18 cellular contexts compared by ENCODE assay signal in the genomic region with DNA sequence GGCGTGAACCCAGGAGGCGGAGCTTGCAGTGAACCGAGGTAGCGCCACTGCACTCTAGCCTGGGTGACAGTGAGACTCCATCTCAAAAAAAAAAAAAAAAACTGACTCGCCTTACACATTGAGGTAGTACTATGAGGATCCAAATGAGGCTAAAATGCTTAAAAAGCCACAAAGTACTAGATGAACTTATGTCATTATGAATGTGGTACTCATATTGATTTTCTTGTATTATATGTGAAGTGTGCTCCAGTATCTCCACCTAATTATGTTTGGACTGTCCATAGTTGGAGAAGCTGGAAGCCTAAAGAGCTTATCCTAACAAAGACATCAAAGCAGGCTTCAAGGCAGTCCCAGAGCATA. TPM values are rescaled to one million over a fixed set of nuclear protein-coding genes. Genes with fewer than 3 reads are reported as not detected.
A peak's percentile ranks its signal among the peaks of the same experiment; 100 is the strongest.
DNase-seq lines count a peak whose midpoint lies in the region; TF ChIP-seq lines count a peak whose summit lies in the region.
"Had no signal": no experiment of that assay in that cellular context is flagged by ENCODE, and none has a peak within 500 bp of the region (broad histone marks: within the 10 kb centered on the region; RNA-seq: fewer than 3 reads in every experiment).

No MANE protein-coding gene starts in this region.

- H3K9ac ChIP-seq in BLaER1 treated with 17β-estradiol and CSF1 and Interleukin-3, amounts not matched to agents 10 nM and 100 nM: 0 out of 22 replicates have a peak overlapping the region, but pooled peaks of 1 of the 11 experiments have one; percentile 10

- DNase-seq in caudate nucleus (lab: John Stamatoyannopoulos, UW): no peak
- no peak for DNase-seq in substantia nigra (lab: John Stamatoyannopoulos, UW)
- DNase-seq in ascending aorta (ENCODE audit: low spot score in 2 of 2): no peak
- no peak for DNase-seq in NCI-H1930 (lab: John Stamatoyannopoulos, UW)
- DNase-seq: BE2C; CD8-positive, alpha-beta T cell; COR-L47; DMS153; DMS79 treated with DMSO at 0.1 percent for 48 hours; EL; GDM1; H9; HFFc6; IMR-90 had no signal

- H3K27me3 ChIP-seq in BLaER1 treated with 17β-estradiol and CSF1 and Interleukin-3, amounts not matched to agents 10 nM and 100 nM: no peaks in the 10 kb centered on the region
- no peaks in the 10 kb centered on the region for H3K27me3 ChIP-seq in ascending aorta
- H3K27me3 ChIP-seq: BE2C had no signal

- peaks cover 0 to 33% (median 21%) of the 10 kb centered on the region in 11 experiments; a peak in 15 of 22 replicates for H3K36me3 ChIP-seq in BLaER1 treated with 17β-estradiol and CSF1 and Interleukin-3, amounts not matched to agents 10 nM and 100 nM
- H3K36me3 ChIP-seq in HEK293 (ENCODE audit: control insufficient read depth in 2 of 2, insufficient read depth in 1 of 2, low read length in 2 of 2) (no peaks in the 10 kb centered on the region), ascending aorta (no peaks in the 10 kb centered on the region)
- H3K36me3 ChIP-seq: BE2C had no signal

- POLR2A ChIA-PET in HEK293 (lab: Yijun Ruan, JAX): no interaction called here

- H3K9me3 ChIP-seq in BLaER1 treated with 17β-estradiol and CSF1 and Interleukin-3, amounts not matched to agents 10 nM and 100 nM (replicated peaks in 1 of 11): peaks cover 0 to 7% (median 0%) of the 10 kb centered on the region in 11 experiments; a peak in 4 of 22 replicates
- H3K9me3 ChIP-seq in HEK293 (ENCODE audit: control insufficient read depth, insufficient read depth, low read depth, low read length): no peaks in the 10 kb centered on the region
- no peaks in the 10 kb centered on the region for H3K9me3 ChIP-seq in ascending aorta
- H3K9me3 ChIP-seq: A549, BE2C had no signal

- peak overlapping the region in 9 of 11 experiments; percentile 56 to 77 (median 66); a peak in 12 of 22 replicates for H3K4me2 ChIP-seq in BLaER1 treated with 17β-estradiol and CSF1 and Interleukin-3, amounts not matched to agents 10 nM and 100 nM
- H3K4me2 ChIP-seq: A549, GM23338 had no signal

- intact Hi-C loops in ascending aorta (cut with DNase I): no loop called here

- peaks cover 77 to 97% (median 92%) of the 10 kb centered on the region in 11 experiments for H4K20me1 ChIP-seq in BLaER1 treated with 17β-estradiol and CSF1 and Interleukin-3, amounts not matched to agents 10 nM and 100 nM

- no peak overlapping the region for H3K4me3 ChIP-seq in BLaER1 treated with 17β-estradiol and CSF1 and Interleukin-3, amounts not matched to agents 10 nM and 100 nM
- H3K4me3 ChIP-seq in HEK293 (ENCODE audit: low read depth, low read length) (no peak overlapping the region), ascending aorta (no peak overlapping the region)
- H3K4me3 ChIP-seq: A549, GM23338 had no signal

- H3K4me1 ChIP-seq in BLaER1 treated with 17β-estradiol and CSF1 and Interleukin-3, amounts not matched to agents 10 nM and 100 nM: peaks cover 56 to 75% (median 67%) of the 10 kb centered on the region in 10 experiments
- peaks cover 12% of the 10 kb centered on the region; the same call in 1 of the 2 replicates for H3K4me1 ChIP-seq in HEK293 (ENCODE audit: control insufficient read depth, insufficient read depth, low read length)
- peaks cover 0 to 25% of the 10 kb centered on the region in 2 donors for H3K4me1 ChIP-seq in ascending aorta

- TF ChIP-seq CTCF in HEK293 (tag by site-specific recombination; IDR thresholded peaks at IDR 0.05): no peak
- TF ChIP-seq CTCF in ascending aorta (IDR thresholded peaks at IDR 0.05): no peak

- CTCF ChIA-PET in HEK293 (lab: Yijun Ruan, JAX): interaction anchor here (1.3 to 1.6 kb wide), 2 partner anchors 9 to 218 kb away, joined by 3 to 5 read pairs; partner anchors contain the start of gene CCNY

- H3K27ac ChIP-seq in BLaER1 treated with 17β-estradiol and CSF1 and Interleukin-3, amounts not matched to agents 10 nM and 100 nM: no peak overlapping the region
- H3K27ac ChIP-seq in HEK293 (ENCODE audit: extremely low read depth, low read depth, low read length): no peak overlapping the region
- peak overlapping the region; percentile 55 for H3K27ac ChIP-seq in caudate nucleus (ENCODE audit: low read depth, low read length)
- H3K27ac ChIP-seq in substantia nigra (ENCODE audit: low read depth, low read length, poor library complexity, severe bottlenecking): peak overlapping the region; percentile 85
- H3K27ac ChIP-seq in ascending aorta: no peak overlapping the region
- H3K27ac ChIP-seq: A549 had no signal

TF ChIP-seq in HEK293, 187 proteins besides CTCF, POLR2A, EP300 and RAD21:
- TF ChIP-seq PRDM6 (tag by site-specific recombination; IDR thresholded peaks at IDR 0.05) (0 out of 2 replicates have a peak, but pooled peaks have one; percentile 14), ZNF529 (tag by site-specific recombination; IDR thresholded peaks at IDR 0.05; ENCODE audit: insufficient replicate concordance) (no peak), ZNF664 (tag by site-specific recombination; IDR thresholded peaks at IDR 0.05) (peak; percentile 70)

RNA-seq across cellular contexts. Expression of gene CCNY, which starts 9.1 kb away (rescaled TPM):
- 37.5 TPM for total RNA-seq in ascending aorta

Comparison
In these comparisons a context has a peak if more than half of its experiments do, and no peak if none do; other contexts are left out.
1. H3K27ac ChIP-seq: peak in caudate nucleus (single experiment) and substantia nigra (single experiment); none in BLaER1 treated with 17β-estradiol and CSF1 and Interleukin-3, amounts not matched to agents 10 nM and 100 nM (0 of 11), HEK293 (single experiment) and ascending aorta (0 of 2).